Comparison of ENCODE assay signal across 22 cellular contexts in genomic region chr7:154868901-154869300, GRCh38.
A peak's percentile ranks its signal among the peaks of the same experiment; 100 is the strongest.
DNase-seq lines count a peak whose midpoint lies in the region; ATAC-seq and TF ChIP-seq lines count a peak whose summit lies in the region.
"Had no signal": no experiment of that assay in that cellular context is flagged by ENCODE, and none has a peak within 500 bp of the region (broad histone marks: within the 10 kb centered on the region; RNA-seq: fewer than 3 reads in every experiment).

No MANE protein-coding gene starts in this region.

- H3K4me1 Mint-ChIP-seq in naive thymus-derived CD4-positive, alpha-beta T cell = peaks cover 0 to 5% (median 0%) of the 10 kb centered on the region in 7 donors
- no peaks in the 10 kb centered on the region for H3K4me1 Mint-ChIP-seq in MCF 10A (ENCODE audit: insufficient read depth, unreplicated experiment)
- H3K4me1 Mint-ChIP-seq: activated B cell treated with CpG ODN at 0.5 μM for 24 hours; activated naive CD4-positive, alpha-beta T cell treated with anti-CD3 and anti-CD28 coated beads, Interleukin-2, amount 10 ng/mL, durations not matched to agents 7 days and 5 days; CD14-positive monocyte had no signal

- no peak overlapping the region for H2AK5ac ChIP-seq in mesendoderm (ENCODE audit: low read length)

- H3K27me3 Mint-ChIP-seq in naive thymus-derived CD4-positive, alpha-beta T cell = peaks cover 15 to 71% (median 30%) of the 10 kb centered on the region in 5 donors
- peaks cover 12% of the 10 kb centered on the region for H3K27me3 Mint-ChIP-seq in MCF 10A (ENCODE audit: insufficient read depth, unreplicated experiment)

- TF ChIP-seq POLR2A in spleen (IDR thresholded peaks at IDR 0.05) = no peak

- H3K79me1 ChIP-seq in mesendoderm (ENCODE audit: low read length) = no peaks in the 10 kb centered on the region

- CTCF ChIA-PET in naive thymus-derived CD4-positive, alpha-beta T cell (lab: Charles Lee) = no interaction called here
- CTCF ChIA-PET in MCF 10A (lab: Yijun Ruan, JAX) = interaction anchor here (0.6 to 0.8 kb wide), 2 partner anchors 44 to 631 kb away, joined by 3 read pairs; no protein-coding TSS in a partner anchor

- H2BK5ac ChIP-seq in mesendoderm (ENCODE audit: low read length) = peak overlapping the region; percentile 28

- H3K4me1 ChIP-seq in mesendoderm (ENCODE audit: control insufficient read depth, low read depth, low read length) = peaks cover 8% of the 10 kb centered on the region
- H3K4me1 ChIP-seq in spleen = no peaks in the 10 kb centered on the region
- H3K4me1 ChIP-seq in naive thymus-derived CD4-positive, alpha-beta T cell (ENCODE audit: control insufficient read depth in 2 of 2, insufficient read depth in 2 of 2, low read length in 2 of 2) = no peaks in the 10 kb centered on the region
- H3K4me1 ChIP-seq: prostate gland, SJCRH30, testis, uterus had no signal

- DNase-seq in NCI-H1417 (lab: John Stamatoyannopoulos, UW) (peak in 2 of 3 experiments; percentile 19 to 35), NCI-H1417 treated with DMSO at 0.1 percent for 48 hours (lab: John Stamatoyannopoulos, UW) (no peak), mesendoderm (peak; percentile 94), spleen (peak; percentile 29), MCF 10A (ENCODE audit: unreplicated experiment) (no peak)
- peak; percentile 50 for DNase-seq in Jurkat, Clone E6-1 (ENCODE audit: low read depth, low spot score)
- no peak for DNase-seq in naive thymus-derived CD4-positive, alpha-beta T cell
- DNase-seq: 8988T; activated B cell treated with CpG ODN at 0.5 μM for 24 hours; activated T-cell treated with anti-CD3 and anti-CD28 coated beads, Interleukin-2, amount 50 U/mL, for 72 hours; NCI-H526; SJCRH30; stimulated activated naive CD4-positive, alpha-beta T cell treated with Interleukin-2 at 50 U/mL for 16 hours; T-cell; testis; uterus had no signal

- intact Hi-C loops in spleen (cut with DNase I; ENCODE audit: low total_unique reads) = no loop called here
- intact Hi-C loops in naive thymus-derived CD4-positive, alpha-beta T cell (cut with micrococcal nuclease) = no loop called here
- intact Hi-C loops in MCF 10A (cut with micrococcal nuclease) = no loop called here

- H3K23ac ChIP-seq in mesendoderm (ENCODE audit: low read length) = no peak overlapping the region

- no peak overlapping the region for H3K4me2 ChIP-seq in mesendoderm (ENCODE audit: low read length)

- H3K18ac ChIP-seq in mesendoderm (ENCODE audit: low read length) = no peak overlapping the region

- no peak overlapping the region for H3K4ac ChIP-seq in mesendoderm (ENCODE audit: low read depth, low read length)

- no peak overlapping the region for H2BK120ac ChIP-seq in mesendoderm (ENCODE audit: low read depth, low read length)

- POLR2A ChIA-PET in naive thymus-derived CD4-positive, alpha-beta T cell (lab: Charles Lee) = no interaction called here
- POLR2A ChIA-PET in MCF 10A (lab: Yijun Ruan, JAX) = no interaction called here

- no peak overlapping the region for H3K27ac Mint-ChIP-seq in naive thymus-derived CD4-positive, alpha-beta T cell
- H3K27ac Mint-ChIP-seq in MCF 10A (ENCODE audit: low read depth, unreplicated experiment) = no peak overlapping the region
- H3K27ac Mint-ChIP-seq: activated B cell treated with CpG ODN at 0.5 μM for 24 hours; activated naive CD4-positive, alpha-beta T cell treated with anti-CD3 and anti-CD28 coated beads, Interleukin-2, amount 10 ng/mL, durations not matched to agents 7 days and 5 days; activated T-cell treated with anti-CD3 and anti-CD28 coated beads, Interleukin-2, amount 50 U/mL, for 72 hours; CD14-positive monocyte; nephron; T-cell had no signal

- H3K9me3 ChIP-seq in spleen = no peaks in the 10 kb centered on the region
- no peaks in the 10 kb centered on the region for H3K9me3 ChIP-seq in naive thymus-derived CD4-positive, alpha-beta T cell (ENCODE audit: control insufficient read depth in 2 of 3, low read length in 3 of 3)
- H3K9me3 ChIP-seq: prostate gland, SJCRH30, testis, uterus had no signal

- no peak for TF ChIP-seq CTCF in spleen (IDR thresholded peaks at IDR 0.05 in 8 of 11, conservative IDR thresholded peaks at IDR 0.05 in 3 of 11)
- no peak for TF ChIP-seq CTCF in MCF 10A (IDR thresholded peaks at IDR 0.05; ENCODE audit: unreplicated experiment)

- H3K4me3 ChIP-seq in Jurkat, Clone E6-1 (ENCODE audit: low read length) = no peak overlapping the region
- H3K4me3 ChIP-seq in mesendoderm (ENCODE audit: low read length) (no peak overlapping the region), spleen (no peak overlapping the region)
- H3K4me3 ChIP-seq in naive thymus-derived CD4-positive, alpha-beta T cell (ENCODE audit: low read length) = no peak overlapping the region
- H3K4me3 ChIP-seq: prostate gland, SJCRH30, testis, uterus had no signal

- BruUV-seq in MCF 10A (replicated peaks; lab: Mats Ljungman, UMichigan) = no TSS peak

- H3K9me3 Mint-ChIP-seq in naive thymus-derived CD4-positive, alpha-beta T cell = peaks cover 0 to 7% (median 0%) of the 10 kb centered on the region in 11 donors
- no peaks in the 10 kb centered on the region for H3K9me3 Mint-ChIP-seq in MCF 10A (ENCODE audit: unreplicated experiment)
- H3K9me3 Mint-ChIP-seq: activated B cell treated with CpG ODN at 0.5 μM for 24 hours; activated naive CD4-positive, alpha-beta T cell treated with anti-CD3 and anti-CD28 coated beads, Interleukin-2, amount 10 ng/mL, durations not matched to agents 7 days and 5 days; nephron; T-cell had no signal

- H3K4me3 Mint-ChIP-seq in naive thymus-derived CD4-positive, alpha-beta T cell = no peak overlapping the region
- no peak overlapping the region for H3K4me3 Mint-ChIP-seq in MCF 10A (ENCODE audit: unreplicated experiment)
- H3K4me3 Mint-ChIP-seq: activated B cell treated with CpG ODN at 0.5 μM for 24 hours; activated naive CD4-positive, alpha-beta T cell treated with anti-CD3 and anti-CD28 coated beads, Interleukin-2, amount 10 ng/mL, durations not matched to agents 7 days and 5 days; activated T-cell treated with anti-CD3 and anti-CD28 coated beads, Interleukin-2, amount 50 U/mL, for 72 hours; nephron; T-cell had no signal

- H3K79me2 ChIP-seq in mesendoderm (ENCODE audit: control insufficient read depth, insufficient read depth, low read length) = no peaks in the 10 kb centered on the region

- no peak overlapping the region for H2BK15ac ChIP-seq in mesendoderm (replicated peaks; ENCODE audit: low read depth)

- no peak overlapping the region for H4K8ac ChIP-seq in mesendoderm (ENCODE audit: low read depth, low read length)

- no peak overlapping the region for H3K9ac ChIP-seq in mesendoderm (ENCODE audit: low read length)

- no peak for ATAC-seq in GM18909 (IDR thresholded peaks at IDR 0.05; ENCODE audit: poor library complexity, unreplicated experiment)
- no peak for ATAC-seq in naive thymus-derived CD4-positive, alpha-beta T cell

- H3K27ac ChIP-seq in mesendoderm (ENCODE audit: low read depth, low read length) (no peak overlapping the region), spleen (no peak overlapping the region)
- no peak overlapping the region for H3K27ac ChIP-seq in naive thymus-derived CD4-positive, alpha-beta T cell (ENCODE audit: low read depth, low read length)
- H3K27ac ChIP-seq: prostate gland, SJCRH30, testis, uterus had no signal

- H3K36me3 Mint-ChIP-seq in naive thymus-derived CD4-positive, alpha-beta T cell = no peaks in the 10 kb centered on the region
- no peaks in the 10 kb centered on the region for H3K36me3 Mint-ChIP-seq in MCF 10A (ENCODE audit: insufficient read depth, unreplicated experiment)
- H3K36me3 Mint-ChIP-seq: activated naive CD4-positive, alpha-beta T cell treated with anti-CD3 and anti-CD28 coated beads, Interleukin-2, amount 10 ng/mL, durations not matched to agents 7 days and 5 days; brain; CD14-positive monocyte; T-cell had no signal

- H3K36me3 ChIP-seq in mesendoderm (ENCODE audit: control insufficient read depth, insufficient read depth, low read length) (no peaks in the 10 kb centered on the region), spleen (no peaks in the 10 kb centered on the region)
- H3K36me3 ChIP-seq in naive thymus-derived CD4-positive, alpha-beta T cell (ENCODE audit: control insufficient read depth in 2 of 3, insufficient read depth in 3 of 3, low read length in 3 of 3) = no peaks in the 10 kb centered on the region
- H3K36me3 ChIP-seq: prostate gland, SJCRH30, uterus had no signal

- H3K27me3 ChIP-seq in mesendoderm (ENCODE audit: insufficient read depth, low read length, poor library complexity) (no peaks in the 10 kb centered on the region), spleen (replicated peaks in 1 of 7) (peaks cover 0 to 56% (median 0%) of the 10 kb centered on the region in 7 donors)
- H3K27me3 ChIP-seq in naive thymus-derived CD4-positive, alpha-beta T cell (ENCODE audit: control insufficient read depth in 2 of 2, insufficient read depth in 2 of 2, low read length in 2 of 2) = no peaks in the 10 kb centered on the region
- H3K27me3 ChIP-seq: testis, uterus had no signal

- H4K5ac ChIP-seq in mesendoderm (ENCODE audit: low read length) = no peak overlapping the region

- H3K56ac ChIP-seq in mesendoderm (ENCODE audit: low read length) = peak overlapping the region; percentile 60

- no CpG with 5 or more reads among the region's 12 CpGs for WGBS in mesendoderm (ENCODE audit: extremely low coverage, insufficient coverage, low lambda C conversion rate)
- WGBS in spleen, 5 donors = 7 to 35% (median 14%) methylated on average over 6 to 12 of the region's 12 CpGs

Comparison
In these comparisons a context has a peak if more than half of its experiments do, and no peak if none do; other contexts are left out.
1. DNase-seq: peak in NCI-H1417 (2 of 3), Jurkat, Clone E6-1 (single experiment), mesendoderm (single experiment) and spleen (single experiment); none in NCI-H1417 treated with DMSO at 0.1 percent for 48 hours (single experiment), naive thymus-derived CD4-positive, alpha-beta T cell (0 of 9) and MCF 10A (single experiment).